Comparison of ENCODE assay signal across 14 cellular contexts in the genomic region with DNA sequence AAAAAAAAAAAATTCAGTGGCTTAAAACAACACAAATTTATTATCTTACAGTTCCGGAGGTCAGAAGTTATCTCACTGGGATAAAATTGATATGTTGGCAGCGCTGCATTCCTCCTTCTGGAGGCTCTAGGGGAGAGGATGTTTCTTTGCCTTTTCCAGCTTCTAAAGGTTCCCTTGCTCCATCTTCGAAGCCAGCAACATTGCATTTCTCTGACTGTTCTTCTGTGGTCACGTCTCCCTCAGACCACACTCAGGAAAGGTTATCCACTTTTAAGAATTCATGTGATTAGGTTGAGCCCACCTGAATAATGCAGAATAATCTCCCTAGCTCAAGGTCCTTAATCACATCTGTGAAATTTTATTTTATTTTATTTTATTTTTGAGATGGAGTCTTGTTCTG. TPM values are rescaled to one million over a fixed set of nuclear protein-coding genes. Genes with fewer than 3 reads are reported as not detected.
A peak's percentile ranks its signal among the peaks of the same experiment; 100 is the strongest.
DNase-seq lines count a peak whose midpoint lies in the region; TF ChIP-seq lines count a peak whose summit lies in the region.
"Had no signal": no experiment of that assay in that cellular context is flagged by ENCODE, and none has a peak within 500 bp of the region (broad histone marks: within the 10 kb centered on the region; RNA-seq: fewer than 3 reads in every experiment).

No MANE protein-coding gene starts in this region.

- H3K79me2 ChIP-seq in H9 (ENCODE audit: insufficient read depth, low read length) = no peaks in the 10 kb centered on the region

- no peak overlapping the region for H3K4me3 Mint-ChIP-seq in H9
- H3K4me3 Mint-ChIP-seq: CD4-positive, alpha-beta memory T cell had no signal

- no peak overlapping the region for H2BK15ac ChIP-seq in H9 (ENCODE audit: low read depth, low read length)

- no peaks in the 10 kb centered on the region; the same call in 1 of the 2 replicates for H3K27me3 ChIP-seq in H9 (ENCODE audit: insufficient read depth, low read length)

- H4K5ac ChIP-seq in H9 (ENCODE audit: insufficient read length, low read depth, low read length) = no peak overlapping the region

- no peak overlapping the region for H3K27ac ChIP-seq in H9 (ENCODE audit: insufficient read length, low read depth, low read length)
- H3K27ac ChIP-seq: GM23248 had no signal

- no peak overlapping the region for H3K4me3 ChIP-seq in lower leg skin (ENCODE audit: low read depth, poor library complexity, severe bottlenecking)
- H3K4me3 ChIP-seq: GM23248 had no signal

- H3K23me2 ChIP-seq in H9 (ENCODE audit: insufficient read length, low read depth, low read length, poor library complexity, severe bottlenecking) = no peaks in the 10 kb centered on the region

- H3K79me1 ChIP-seq in H9 (ENCODE audit: insufficient read depth, low read depth, low read length, poor library complexity, severe bottlenecking) = no peaks in the 10 kb centered on the region

- DNase-seq in NCI-H226 (peak; percentile 31), astrocyte of the hippocampus (ENCODE audit: low read depth, low spot score) (peak; percentile 60), lower leg skin (ENCODE audit: low spot score in 2 of 2) (peak; percentile 2 to 20), NOMO-1 treated with dmso at 0.1 percent for 144 hours (lab: John Stamatoyannopoulos, UW; ENCODE audit: unreplicated experiment) (no peak), H9 (no peak), head of caudate nucleus (no peak), DMS53 (lab: John Stamatoyannopoulos, UW) (no peak)
- DNase-seq: C1 segment of cervical spinal cord; Calu3; CD4-positive, alpha-beta memory T cell; COR-L47; DND-41; GM23248; H7 had no signal

- H3K4me1 ChIP-seq in H9 (ENCODE audit: insufficient read depth, low read length) = no peaks in the 10 kb centered on the region

- H3T11ph ChIP-seq in H9 (ENCODE audit: low read length) = no peak overlapping the region

- H4K20me1 ChIP-seq in H9 (ENCODE audit: control insufficient read depth, insufficient read depth, insufficient read length) = no peaks in the 10 kb centered on the region

- H3K27ac Mint-ChIP-seq in H9 = no peak overlapping the region
- H3K27ac Mint-ChIP-seq: CD4-positive, alpha-beta memory T cell had no signal

- no peak overlapping the region for H3K4ac ChIP-seq in H9 (ENCODE audit: low read depth, low read length)

- H3K9me3 Mint-ChIP-seq in H9 = peaks cover 6 to 7% of the 10 kb centered on the region in 2 experiments; a peak in 4 of 5 replicates

- H3K4me1 Mint-ChIP-seq in H9 = no peaks in the 10 kb centered on the region

- intact Hi-C loops in lower leg skin (cut with DNase I; ENCODE audit: low total_unique reads) (no loop called here), head of caudate nucleus (cut with DNase I) (no loop called here)

- H3K56ac ChIP-seq in H9 (ENCODE audit: insufficient read length, low read depth, low read length) = no peak overlapping the region

- no peak for TF ChIP-seq CTCF in lower leg skin (IDR thresholded peaks at IDR 0.05)
- TF ChIP-seq CTCF in H9 (conservative IDR thresholded peaks at IDR 0.05) = no peak

- no peak overlapping the region for H3K14ac ChIP-seq in H9 (ENCODE audit: insufficient read depth, low read length)

- H4K8ac ChIP-seq in H9 (replicated peaks; ENCODE audit: insufficient read length, low read depth, low read length) = no peak overlapping the region

- H2BK5ac ChIP-seq in H9 (ENCODE audit: insufficient read length, low read length) = no peak overlapping the region

- no peak overlapping the region for H3K23ac ChIP-seq in H9 (ENCODE audit: insufficient read length, low read depth, low read length)

- H3K18ac ChIP-seq in H9 (ENCODE audit: insufficient read length, low read depth, low read length) = no peak overlapping the region

- WGBS in lower leg skin, 2 donors = 84 to 85% methylated on average over 4 of the region's 4 CpGs
- WGBS in H9 (ENCODE audit: extremely low coverage, insufficient read length, low lambda C conversion rate) = no CpG with 5 or more reads among the region's 4 CpGs

- no peak overlapping the region for H2AK5ac ChIP-seq in H9 (ENCODE audit: insufficient read length, low read length)

- H3K9ac ChIP-seq in H9 (ENCODE audit: extremely low read depth, insufficient read length, low read length) = no peak overlapping the region
- H3K9ac ChIP-seq: GM23248 had no signal

- no peak overlapping the region for H2AFZ ChIP-seq in H9 (ENCODE audit: low read length)
- H2AFZ ChIP-seq: GM23248 had no signal

- H3K27me3 Mint-ChIP-seq in H9 (ENCODE audit: low read depth) = peaks cover 1% of the 10 kb centered on the region

- H3K36me3 Mint-ChIP-seq in H9 (ENCODE audit: insufficient read depth in 1 of 3, low read depth in 3 of 3) = no peaks in the 10 kb centered on the region; a peak in 2 of 7 replicates

- no peak overlapping the region for H2BK120ac ChIP-seq in H9 (ENCODE audit: low read depth, low read length, poor library complexity, severe bottlenecking)

- no peak overlapping the region for H3K4me2 ChIP-seq in H9 (ENCODE audit: insufficient read depth, insufficient read length, low read length)

- H2BK20ac ChIP-seq in H9 (ENCODE audit: low read depth, low read length, poor library complexity, severe bottlenecking) = no peak overlapping the region

- H3K9me3 ChIP-seq in H9 (ENCODE audit: control insufficient read depth, low read depth, low read length) = no peaks in the 10 kb centered on the region

- no peak overlapping the region for H4K91ac ChIP-seq in H9 (ENCODE audit: insufficient read length, low read depth, low read length)

- no peak for TF ChIP-seq POLR2A in lower leg skin (IDR thresholded peaks at IDR 0.05)

- no peak overlapping the region for H2BK12ac ChIP-seq in H9 (ENCODE audit: insufficient read length, low read depth, low read length)

RNA-seq across cellular contexts. Expression of a gene that starts 23.4 kb away (rescaled TPM):
- total RNA-seq in lower leg skin = 10 to 100 TPM; 52.9 to 62.0 (median 56.2) TPM
- total RNA-seq in H9 (2021) = 30.8 and 31.2 TPM in 2 replicates

Comparison
In these comparisons a context has a peak if more than half of its experiments do, and no peak if none do; other contexts are left out.
1. DNase-seq: peak in NCI-H226 (single experiment), astrocyte of the hippocampus (single experiment) and lower leg skin (2 of 2); none in NOMO-1 treated with dmso at 0.1 percent for 144 hours (single experiment), H9 (single experiment), head of caudate nucleus (0 of 42) and DMS53 (single experiment).